In the genomic region with DNA sequence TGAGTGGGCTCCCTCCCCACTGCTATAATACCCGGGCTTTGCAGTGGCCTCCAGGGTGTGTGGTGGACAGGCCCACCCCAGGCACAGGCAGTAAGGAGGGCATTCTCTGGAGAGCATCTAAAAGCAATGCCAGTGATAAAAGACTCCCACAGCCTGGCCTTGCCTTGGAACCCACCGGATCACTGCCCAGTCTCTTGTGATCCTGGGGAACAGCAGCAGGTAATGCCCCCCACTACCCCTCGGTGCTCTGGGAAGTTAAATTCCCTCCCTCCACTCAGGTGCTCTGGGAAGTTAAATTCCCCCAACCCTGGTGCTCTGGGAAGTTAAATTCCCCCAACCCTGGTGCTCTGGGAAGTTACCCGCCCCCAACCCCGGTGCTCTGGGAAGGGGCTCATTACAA, we compare ENCODE assay signal across 22 cellular contexts.
DNase-seq lines count a peak whose midpoint lies in the region; ATAC-seq, FAIRE-seq and TF ChIP-seq lines count a peak whose summit lies in the region.
"Had no signal": no experiment of that assay in that cellular context is flagged by ENCODE, and none has a peak within 500 bp of the region (broad histone marks: within the 10 kb centered on the region; RNA-seq: fewer than 3 reads in every experiment).

No MANE protein-coding gene starts in this region.

- POLR2A ChIA-PET in OCI-LY7 (lab: Charles Lee): no interaction called here

- no peaks in the 10 kb centered on the region for H3K36me3 ChIP-seq in Peyer's patch
- no peaks in the 10 kb centered on the region for H3K36me3 ChIP-seq in kidney (ENCODE audit: control insufficient read depth in 1 of 2, insufficient read depth in 2 of 2, low read length in 2 of 2)
- no peaks in the 10 kb centered on the region for H3K36me3 ChIP-seq in sigmoid colon
- no peaks in the 10 kb centered on the region for H3K36me3 ChIP-seq in OCI-LY7 (ENCODE audit: insufficient read depth, low read length)

- intact Hi-C loops in kidney (cut with DNase I) (no loop called here), sigmoid colon (cut with DNase I) (no loop called here), OCI-LY7 (cut with micrococcal nuclease; ENCODE audit: unreplicated experiment) (no loop called here), left cardiac atrium (cut with DNase I) (no loop called here)

- TF ChIP-seq POLR2A in Peyer's patch (IDR thresholded peaks at IDR 0.05): no peak
- no peak for TF ChIP-seq POLR2A in sigmoid colon (IDR thresholded peaks at IDR 0.05)

- DNase-seq in Peyer's patch (peak in 2 of 3 donors; percentile 8 to 22), kidney (peak; percentile 31), sigmoid colon (peak; percentile 38), OCI-LY7 (ENCODE audit: low spot score) (no peak), left cardiac atrium (no peak), inferior parietal cortex (ENCODE audit: extremely low spot score) (no peak)
- DNase-seq: Calu3, Karpas-422, NCI-H1092, NCI-H1417 treated with DMSO at 0.1 percent for 48 hours, NCI-H1694 treated with DMSO at 0.1 percent for 48 hours, NCI-H2081 treated with DMSO at 0.1 percent for 48 hours, NCI-H2171, NCI-H226, NCI-H510A, NCI-H69, SHP77 treated with DMSO at 0.1 percent for 48 hours had no signal

- no peaks in the 10 kb centered on the region for H3K9me3 ChIP-seq in Peyer's patch
- no peaks in the 10 kb centered on the region for H3K9me3 ChIP-seq in kidney (ENCODE audit: control insufficient read depth in 1 of 2, low read length in 2 of 2)
- no peaks in the 10 kb centered on the region for H3K9me3 ChIP-seq in sigmoid colon
- no peaks in the 10 kb centered on the region for H3K9me3 ChIP-seq in OCI-LY7 (ENCODE audit: low read length)

- H3K4me2 ChIP-seq in OCI-LY7 (ENCODE audit: low read length): no peak overlapping the region

- H4K20me1 ChIP-seq in OCI-LY7 (ENCODE audit: insufficient read depth, low read length): no peaks in the 10 kb centered on the region

- no peaks in the 10 kb centered on the region for H3K79me2 ChIP-seq in OCI-LY7 (ENCODE audit: insufficient read depth, low read depth, low read length)

- CTCF ChIA-PET in OCI-LY7 (lab: Charles Lee; ENCODE audit: unreplicated experiment): no interaction called here

- H3K27me3 ChIP-seq in Peyer's patch (no peaks in the 10 kb centered on the region), sigmoid colon (no peaks in the 10 kb centered on the region)

- no peak overlapping the region for H3K9ac ChIP-seq in kidney (ENCODE audit: low read length in 2 of 2)

- ATAC-seq in left cardiac atrium (no peak), HG02981 (IDR thresholded peaks at IDR 0.05; ENCODE audit: unreplicated experiment) (no peak)
- ATAC-seq: HepG2, Panc1 had no signal

- no peak overlapping the region for H2AFZ ChIP-seq in OCI-LY7 (ENCODE audit: low read length)

- no peak for FAIRE-seq in kidney (lab: Jason Lieb, UNC)
- FAIRE-seq: GM12892, H54, HepG2 had no signal

- H3K27ac ChIP-seq in Peyer's patch: no peak overlapping the region
- no peak overlapping the region for H3K27ac ChIP-seq in kidney (ENCODE audit: low read depth in 2 of 2, low read length in 2 of 2)
- H3K27ac ChIP-seq in sigmoid colon: no peak overlapping the region
- H3K27ac ChIP-seq in OCI-LY7 (ENCODE audit: low read depth, low read length, poor library complexity, severe bottlenecking): no peak overlapping the region

- H3K9me2 ChIP-seq in OCI-LY7 (ENCODE audit: insufficient read depth, low read length): no peaks in the 10 kb centered on the region

- H3K4me1 ChIP-seq in Peyer's patch (no peaks in the 10 kb centered on the region), kidney (ENCODE audit: control insufficient read depth in 1 of 2, insufficient read depth in 1 of 2, low read depth in 1 of 2, low read length in 2 of 2) (no peaks in the 10 kb centered on the region), sigmoid colon (peaks cover 0 to 4% (median 0%) of the 10 kb centered on the region in 4 donors), OCI-LY7 (ENCODE audit: insufficient read depth, low read length, poor library complexity, severe bottlenecking) (no peaks in the 10 kb centered on the region)

- H3K4me3 ChIP-seq in Peyer's patch (no peak overlapping the region), kidney (ENCODE audit: low read length in 2 of 2) (no peak overlapping the region), sigmoid colon (no peak overlapping the region), OCI-LY7 (ENCODE audit: low read depth, low read length, poor library complexity, severe bottlenecking) (no peak overlapping the region)

- WGBS in sigmoid colon, 2 donors: 63 to 73% methylated on average over 5 of the region's 5 CpGs

- TF ChIP-seq CTCF in Peyer's patch (IDR thresholded peaks at IDR 0.05) (no peak), kidney (IDR thresholded peaks at IDR 0.05; ENCODE audit: borderline replicate concordance, extremely low read depth, insufficient read depth) (no peak), sigmoid colon (IDR thresholded peaks at IDR 0.05) (no peak), OCI-LY7 (conservative IDR thresholded peaks at IDR 0.05; ENCODE audit: low read length) (no peak)

- TF ChIP-seq EP300 in sigmoid colon (IDR thresholded peaks at IDR 0.05): no peak

- no TSS peak for BruUV-seq in OCI-LY7 (replicated peaks; lab: Mats Ljungman, UMichigan)

Comparison
In these comparisons a context has a peak if more than half of its experiments do, and no peak if none do; other contexts are left out.
1. DNase-seq: peak in Peyer's patch (2 of 3), kidney (single experiment) and sigmoid colon (single experiment); none in OCI-LY7 (single experiment), left cardiac atrium (single experiment) and inferior parietal cortex (single experiment).